22 cellular contexts compared by ENCODE assay signal in the genomic region with DNA sequence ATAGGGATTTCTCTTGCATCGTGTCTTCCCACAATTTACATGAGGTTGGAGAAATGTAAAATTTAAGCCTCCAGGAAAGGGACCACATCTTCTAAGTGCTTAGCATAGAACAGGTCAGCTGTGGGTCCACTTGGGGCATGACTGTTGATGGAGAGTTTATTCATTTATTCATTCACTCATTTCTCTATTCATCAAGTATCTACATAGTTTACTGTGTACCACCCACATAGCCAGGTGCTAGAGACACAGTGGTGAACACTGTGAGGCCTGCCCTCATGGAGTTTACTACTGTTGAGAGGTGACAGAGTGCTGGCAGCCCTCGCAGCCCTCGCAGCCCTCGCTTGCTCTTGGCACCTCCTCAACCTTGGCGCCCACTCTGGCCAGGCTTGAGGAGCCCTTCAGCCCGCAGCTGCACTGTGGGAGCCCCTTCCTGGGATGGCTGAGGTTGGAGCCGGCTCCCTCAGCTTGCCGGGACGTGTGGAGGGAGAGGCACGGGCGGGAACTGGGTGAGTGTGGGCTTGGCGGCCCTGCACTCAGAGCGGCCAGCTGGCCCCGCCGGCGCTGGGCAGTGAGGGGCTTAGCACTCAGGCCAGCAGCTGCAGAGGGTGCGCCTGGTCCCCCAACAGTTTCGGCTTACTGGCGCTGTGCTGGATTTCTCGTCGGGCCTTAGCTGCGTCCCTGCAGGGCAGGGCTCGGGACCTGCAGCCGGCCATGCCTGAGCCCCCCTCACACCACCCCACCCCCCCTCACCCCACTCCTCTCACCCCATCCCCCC. TPM values are rescaled to one million over a fixed set of nuclear protein-coding genes. Genes with fewer than 3 reads are reported as not detected.
"Had no signal": no experiment of that assay in that cellular context is flagged by ENCODE, and none has a peak within 500 bp of the region (broad histone marks: within the 10 kb centered on the region; RNA-seq: fewer than 3 reads in every experiment).

No MANE protein-coding gene starts in this region.

- H3K9me3 ChIP-seq: esophagus muscularis mucosa, gastroesophageal sphincter, heart right ventricle had no signal

- ATAC-seq: activated T-cell treated with anti-CD3 and anti-CD28 coated beads, Interleukin-2, amount 50 U/mL, for 4 hours; gastroesophageal sphincter; heart right ventricle; left cardiac atrium had no signal

- H3K27ac Mint-ChIP-seq: activated CD4-positive, alpha-beta memory T cell treated with anti-CD3 and anti-CD28 coated beads for 36 hours; activated naive CD4-positive, alpha-beta T cell treated with anti-CD3 and anti-CD28 coated beads for 36 hours had no signal

- H3K9me3 Mint-ChIP-seq: activated CD4-positive, alpha-beta memory T cell treated with anti-CD3 and anti-CD28 coated beads for 36 hours; activated naive CD4-positive, alpha-beta T cell treated with anti-CD3 and anti-CD28 coated beads for 36 hours; activated T-cell treated with anti-CD3 and anti-CD28 coated beads, Interleukin-2, amount 50 U/mL, for 4 hours; central memory CD8-positive, alpha-beta T cell; nephron had no signal

- H3K27ac ChIP-seq: brain microvascular endothelial cell, esophagus muscularis mucosa, gastroesophageal sphincter, heart right ventricle had no signal

- FAIRE-seq: endothelial cell of umbilical vein had no signal

- DNase-seq: activated CD4-positive, alpha-beta memory T cell treated with anti-CD3 and anti-CD28 coated beads for 36 hours; activated CD4-positive, alpha-beta T cell treated with anti-CD3 and anti-CD28 coated beads for 4 hours; activated naive CD4-positive, alpha-beta T cell treated with anti-CD3 and anti-CD28 coated beads for 36 hours; activated T-cell treated with anti-CD3 and anti-CD28 coated beads, Interleukin-2, amount 50 U/mL, for 4 hours; brain microvascular endothelial cell; cortex of kidney; effector CD8-positive, alpha-beta T cell; heart right ventricle; left cardiac atrium; midbrain; occipital lobe; retina; stimulated activated CD4-positive, alpha-beta T cell treated with anti-CD3 and anti-CD28 coated beads, Interleukin-12 subunit alpha, Interleukin-12 subunit beta, amount 100 ng/mL, for 4 hours; stimulated activated CD4-positive, alpha-beta T cell treated with anti-CD3 and anti-CD28 coated beads, Interleukin-2, amount 100 ng/mL, for 24 hours had no signal

- H3K36me3 Mint-ChIP-seq: activated CD4-positive, alpha-beta memory T cell treated with anti-CD3 and anti-CD28 coated beads for 36 hours had no signal

- H3K4me3 Mint-ChIP-seq: activated CD4-positive, alpha-beta memory T cell treated with anti-CD3 and anti-CD28 coated beads for 36 hours; activated naive CD4-positive, alpha-beta T cell treated with anti-CD3 and anti-CD28 coated beads for 36 hours; activated T-cell treated with anti-CD3 and anti-CD28 coated beads, Interleukin-2, amount 50 U/mL, for 4 hours; central memory CD8-positive, alpha-beta T cell had no signal

- H3K36me3 ChIP-seq: brain microvascular endothelial cell, esophagus muscularis mucosa, gastroesophageal sphincter, heart right ventricle had no signal

- H3K4me3 ChIP-seq: esophagus muscularis mucosa, gastroesophageal sphincter, heart right ventricle, lung had no signal

RNA-seq across cellular contexts. Expression of a gene that starts 1.7 kb away (rescaled TPM):
- total RNA-seq: endothelial cell of umbilical vein; T-helper 2 cell treated with Interferon-gamma antibody and Interleukin-4, amounts not matched to agents 100 ng/mL and 5 ng/mL, for 36 hours had no signal

RNA-seq across cellular contexts. Expression of a gene that starts 55.8 kb away (rescaled TPM):
- total RNA-seq: aorta, endothelial cell of umbilical vein, heart right ventricle, left cardiac atrium had no signal
